Comparison of ENCODE assay signal across 17 cellular contexts in genomic region chr3:154552338-154552737, GRCh38.
DNase-seq lines count a peak whose midpoint lies in the region; ATAC-seq and TF ChIP-seq lines count a peak whose summit lies in the region.
"Had no signal": no experiment of that assay in that cellular context is flagged by ENCODE, and none has a peak within 500 bp of the region (broad histone marks: within the 10 kb centered on the region; RNA-seq: fewer than 3 reads in every experiment).

No MANE protein-coding gene starts in this region.

- no peaks in the 10 kb centered on the region for H4K20me1 ChIP-seq in SK-N-SH (ENCODE audit: insufficient read depth)

- no peak overlapping the region for H3K27ac Mint-ChIP-seq in progenitor cell of endocrine pancreas
- H3K27ac Mint-ChIP-seq: activated CD4-positive, alpha-beta memory T cell treated with anti-CD3 and anti-CD28 coated beads for 36 hours; activated T-helper 17 cell treated with anti-CD3 and anti-CD28 coated beads, Interleukin-2, amount 50 U/mL, for 72 hours; immature natural killer cell; T-helper 1 cell treated with Interleukin-12 subunit alpha and Interleukin-12 subunit beta and Interleukin-4 antibody, amounts not matched to agents 30 μg/mL and 1 μg/mL, for 36 hours had no signal

- no peak for TF ChIP-seq RAD21 in SK-N-SH (IDR thresholded peaks at IDR 0.05; ENCODE audit: low read length)

- no peak for TF ChIP-seq POLR2A in esophagus squamous epithelium (IDR thresholded peaks at IDR 0.05)

- TF ChIP-seq CTCF in SK-N-SH (IDR thresholded peaks at IDR 0.05), result peak; percentile 18; the same call in 1 of the 2 replicates
- TF ChIP-seq CTCF in LNCAP (IDR thresholded peaks at IDR 0.05), result peak; percentile 31; the same call in 1 of the 2 replicates
- peak; percentile 48 for TF ChIP-seq CTCF in WERI-Rb-1 (IDR thresholded peaks at IDR 0.05; ENCODE audit: low read depth, low read length)
- TF ChIP-seq CTCF in progenitor cell of endocrine pancreas (IDR thresholded peaks at IDR 0.05; ENCODE audit: unreplicated experiment), result peak; percentile 14
- TF ChIP-seq CTCF in esophagus squamous epithelium (IDR thresholded peaks at IDR 0.05), result no peak

- H3K36me3 ChIP-seq in SK-N-SH (replicated peaks in 1 of 2; ENCODE audit: control insufficient read depth in 1 of 2, insufficient read depth in 2 of 2, low read length in 1 of 2) (no peaks in the 10 kb centered on the region), WERI-Rb-1 (no peaks in the 10 kb centered on the region), esophagus squamous epithelium (no peaks in the 10 kb centered on the region)

- no peak overlapping the region for H2AFZ ChIP-seq in SK-N-SH (ENCODE audit: low read depth)

- H3K9me3 ChIP-seq in SK-N-SH, result no peaks in the 10 kb centered on the region
- H3K9me3 ChIP-seq in WERI-Rb-1 (ENCODE audit: severe bottlenecking), result no peaks in the 10 kb centered on the region
- no peaks in the 10 kb centered on the region for H3K9me3 ChIP-seq in esophagus squamous epithelium
- H3K9me3 ChIP-seq: A549 had no signal

- no peaks in the 10 kb centered on the region for H3K36me3 Mint-ChIP-seq in progenitor cell of endocrine pancreas (ENCODE audit: insufficient read depth)
- H3K36me3 Mint-ChIP-seq: activated CD4-positive, alpha-beta memory T cell treated with anti-CD3 and anti-CD28 coated beads for 36 hours; immature natural killer cell had no signal

- DNase-seq in SK-N-SH (no peak), WERI-Rb-1 (no peak), progenitor cell of endocrine pancreas (ENCODE audit: low spot score, unreplicated experiment) (no peak), esophagus squamous epithelium (lab: John Stamatoyannopoulos, UW) (no peak), NCI-H1930 (lab: John Stamatoyannopoulos, UW) (no peak)
- DNase-seq in activated CD4-positive, CD25-positive, alpha-beta regulatory T cell treated with anti-CD3 and anti-CD28 coated beads, Interleukin-2, amount 50 U/mL, for 72 hours, result no peak
- DNase-seq: activated CD4-positive, alpha-beta memory T cell treated with anti-CD3 and anti-CD28 coated beads for 36 hours; amygdala; COR-L47; immature natural killer cell; NCI-H2171 treated with DMSO at 0.1 percent for 48 hours; stimulated activated CD4-positive, alpha-beta T cell treated with anti-CD3 and anti-CD28 coated beads, Interleukin-15, amount 100 ng/mL, for 24 hours had no signal

- no peaks in the 10 kb centered on the region for H3K9me3 Mint-ChIP-seq in progenitor cell of endocrine pancreas (ENCODE audit: low read depth)
- H3K9me3 Mint-ChIP-seq: activated CD4-positive, alpha-beta memory T cell treated with anti-CD3 and anti-CD28 coated beads for 36 hours; activated T-helper 17 cell treated with anti-CD3 and anti-CD28 coated beads, Interleukin-2, amount 50 U/mL, for 72 hours; T-helper 1 cell treated with Interleukin-12 subunit alpha and Interleukin-12 subunit beta and Interleukin-4 antibody, amounts not matched to agents 30 μg/mL and 1 μg/mL, for 36 hours had no signal

- ATAC-seq in SK-N-SH treated with all-trans-retinoic acid at 6 μM for 48 hours, result no peak
- ATAC-seq: A549; activated T-helper 17 cell treated with anti-CD3 and anti-CD28 coated beads, Interleukin-2, amount 50 U/mL, for 72 hours had no signal

- peak overlapping the region in 1 of 2 experiments; percentile 41; a peak in 1 of 4 replicates for H3K4me3 ChIP-seq in SK-N-SH (ENCODE audit: low read depth in 2 of 2, low read length in 1 of 2)
- H3K4me3 ChIP-seq in WERI-Rb-1 (ENCODE audit: low read depth, low read length), result no peak overlapping the region
- no peak overlapping the region for H3K4me3 ChIP-seq in esophagus squamous epithelium
- H3K4me3 ChIP-seq: A549 had no signal

- CTCF ChIA-PET in SK-N-SH (lab: Yijun Ruan, JAX), result interaction anchor here (0.7 kb wide), 1 partner anchor 149 kb away, joined by 3 read pairs; no protein-coding TSS in a partner anchor

- H3K4me1 Mint-ChIP-seq in progenitor cell of endocrine pancreas (ENCODE audit: low read depth), result no peaks in the 10 kb centered on the region
- H3K4me1 Mint-ChIP-seq: activated T-helper 17 cell treated with anti-CD3 and anti-CD28 coated beads, Interleukin-2, amount 50 U/mL, for 72 hours; immature natural killer cell had no signal

- no peaks in the 10 kb centered on the region for H3F3A ChIP-seq in SK-N-SH (replicated peaks; ENCODE audit: insufficient read depth)

- H3K79me2 ChIP-seq in SK-N-SH (ENCODE audit: insufficient read depth), result no peaks in the 10 kb centered on the region

- no peak for TF ChIP-seq EP300 in SK-N-SH (IDR thresholded peaks at IDR 0.05; ENCODE audit: borderline replicate concordance in 1 of 2, low read depth in 1 of 2, low read length in 1 of 2)

- no peak overlapping the region for H3K4me2 ChIP-seq in SK-N-SH
- H3K4me2 ChIP-seq: A549 had no signal

- WGBS in SK-N-SH (ENCODE audit: low lambda C conversion rate), result 0% methylated on average over 1 of the region's 1 CpG
- whole genome bisulfite sequencing in esophagus squamous epithelium, 2 donors, result 0 to 21% methylated on average over 1 of the region's 1 CpG

- no peaks in the 10 kb centered on the region for H3K27me3 Mint-ChIP-seq in progenitor cell of endocrine pancreas
- H3K27me3 Mint-ChIP-seq: activated CD4-positive, alpha-beta memory T cell treated with anti-CD3 and anti-CD28 coated beads for 36 hours; activated T-helper 17 cell treated with anti-CD3 and anti-CD28 coated beads, Interleukin-2, amount 50 U/mL, for 72 hours had no signal

- no peaks in the 10 kb centered on the region for H3K4me1 ChIP-seq in SK-N-SH (ENCODE audit: control insufficient read depth in 1 of 2, insufficient read depth in 2 of 2, low read depth in 1 of 2, low read length in 1 of 2)
- no peaks in the 10 kb centered on the region for H3K4me1 ChIP-seq in esophagus squamous epithelium
- H3K4me1 ChIP-seq: A549 had no signal

- POLR2A ChIA-PET in SK-N-SH (lab: Yijun Ruan, JAX), result no interaction called here

- intact Hi-C loops in esophagus squamous epithelium (cut with DNase I), result no loop called here

- H3K9me2 ChIP-seq in SK-N-SH, result no peaks in the 10 kb centered on the region

- H3K4me3 Mint-ChIP-seq in progenitor cell of endocrine pancreas (ENCODE audit: low read depth), result no peak overlapping the region
- H3K4me3 Mint-ChIP-seq: activated CD4-positive, alpha-beta memory T cell treated with anti-CD3 and anti-CD28 coated beads for 36 hours; activated T-helper 17 cell treated with anti-CD3 and anti-CD28 coated beads, Interleukin-2, amount 50 U/mL, for 72 hours; immature natural killer cell; T-helper 1 cell treated with Interleukin-12 subunit alpha and Interleukin-12 subunit beta and Interleukin-4 antibody, amounts not matched to agents 30 μg/mL and 1 μg/mL, for 36 hours had no signal

- no peak overlapping the region for H3K9ac ChIP-seq in SK-N-SH

- H3K27me3 ChIP-seq in SK-N-SH (ENCODE audit: insufficient read depth) (no peaks in the 10 kb centered on the region), WERI-Rb-1 (ENCODE audit: insufficient read depth, low read depth, severe bottlenecking) (no peaks in the 10 kb centered on the region), esophagus squamous epithelium (no peaks in the 10 kb centered on the region)

- H3K27ac ChIP-seq in SK-N-SH (ENCODE audit: low read depth in 2 of 2, low read length in 1 of 2) (no peak overlapping the region), WERI-Rb-1 (no peak overlapping the region), esophagus squamous epithelium (no peak overlapping the region)
- H3K27ac ChIP-seq: A549 had no signal

TF ChIP-seq in SK-N-SH, 30 proteins besides CTCF, POLR2A, EP300 and RAD21:
- no peak for TF ChIP-seq ELF1 (IDR thresholded peaks at IDR 0.05)

TF ChIP-seq in SK-N-SH treated with all-trans-retinoic acid at 6 μM for 48 hours, 23 proteins besides CTCF, POLR2A, EP300 and RAD21:
- TF ChIP-seq RARB (CRISPR knock-in tag; IDR thresholded peaks at IDR 0.05), result no peak
- TF ChIP-seq PPARA (CRISPR knock-in tag; IDR thresholded peaks at IDR 0.05; ENCODE audit: borderline replicate concordance), result no peak
- no peak for TF ChIP-seq CREB5 (CRISPR knock-in tag; IDR thresholded peaks at IDR 0.05; ENCODE audit: low read depth)
- TF ChIP-seq TSHZ2 (CRISPR knock-in tag; IDR thresholded peaks at IDR 0.05), result no peak
- no peak for TF ChIP-seq ZNF565 (CRISPR knock-in tag; conservative IDR thresholded peaks at IDR 0.05; ENCODE audit: low read depth)
- no peak for TF ChIP-seq BACH2 (CRISPR knock-in tag; IDR thresholded peaks at IDR 0.05; ENCODE audit: borderline replicate concordance)
- no peak for TF ChIP-seq ZNF70 (CRISPR knock-in tag; IDR thresholded peaks at IDR 0.05)
- no peak for TF ChIP-seq OSR1 (CRISPR knock-in tag; IDR thresholded peaks at IDR 0.05)
- no peak for TF ChIP-seq TCF4 (CRISPR knock-in tag; IDR thresholded peaks at IDR 0.05; ENCODE audit: borderline replicate concordance)

Comparison
In these comparisons a context has a peak if more than half of its experiments do, and no peak if none do; other contexts are left out.
1. CTCF ChIP-seq: peak in SK-N-SH (single experiment), LNCAP (single experiment), WERI-Rb-1 (single experiment) and progenitor cell of endocrine pancreas (single experiment); none in esophagus squamous epithelium (0 of 6).